ENCODE assay signal across 12 cellular contexts in the genomic region with DNA sequence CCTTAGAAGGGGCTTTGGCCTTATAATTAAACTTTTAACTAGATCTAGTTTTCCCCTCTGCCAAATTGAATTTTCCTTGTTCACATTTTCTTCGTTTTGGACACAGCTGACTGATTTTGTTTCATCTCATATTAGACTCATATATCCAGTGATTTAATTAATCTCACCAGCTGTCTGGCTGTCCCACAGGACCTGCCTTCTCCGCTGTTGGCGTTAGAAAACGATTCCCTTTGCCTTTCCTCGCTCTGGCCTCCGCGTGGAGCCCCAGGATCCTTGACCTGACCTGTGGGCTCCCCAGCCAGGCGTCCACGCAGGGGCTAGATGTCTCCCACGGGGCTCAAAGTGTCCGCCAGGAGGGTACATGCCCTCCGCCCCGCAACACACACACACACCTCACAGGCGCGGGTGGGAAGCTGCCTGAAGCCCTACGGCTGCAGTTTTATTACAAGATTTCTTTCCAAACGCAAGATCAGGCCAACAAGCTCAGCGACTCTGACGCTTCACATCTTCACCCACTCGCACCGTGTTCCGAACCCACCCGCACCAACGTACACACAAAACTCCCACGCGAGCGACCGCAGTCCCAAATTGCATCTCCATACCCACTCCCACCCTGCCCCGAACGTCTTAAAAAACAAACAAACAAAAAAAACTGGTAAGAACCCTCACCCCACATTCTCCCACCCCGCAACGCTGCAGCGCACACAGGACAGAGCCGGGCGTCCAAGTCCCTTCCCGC. TPM values are rescaled to one million over a fixed set of nuclear protein-coding genes. Genes with fewer than 3 reads are reported as not detected.
DNase-seq lines count a peak whose midpoint lies in the region; ATAC-seq, FAIRE-seq and TF ChIP-seq lines count a peak whose summit lies in the region.
"Had no signal": no experiment of that assay in that cellular context is flagged by ENCODE, and none has a peak within 500 bp of the region (broad histone marks: within the 10 kb centered on the region; RNA-seq: fewer than 3 reads in every experiment).

No MANE protein-coding gene starts in this region.

- H3K79me2 ChIP-seq in smooth muscle cell (ENCODE audit: low read depth): no peaks in the 10 kb centered on the region

- H3K27ac Mint-ChIP-seq in T-helper 17 cell: no peak overlapping the region

- H3K36me3 ChIP-seq in iPS DF 6.9 (ENCODE audit: control insufficient read depth, insufficient read depth, low read length) (no peaks in the 10 kb centered on the region; the same call in 1 of the 2 replicates), smooth muscle cell (ENCODE audit: low read depth) (no peaks in the 10 kb centered on the region)
- H3K36me3 ChIP-seq: pancreas had no signal

- H3K4me3 Mint-ChIP-seq in T-helper 17 cell: peak overlapping the region; percentile 89

- no peak for TF ChIP-seq CTCF in smooth muscle cell (IDR thresholded peaks at IDR 0.05; ENCODE audit: borderline replicate concordance, insufficient read depth, poor library complexity, severe bottlenecking)

- no CpG with 5 or more reads among the region's 36 CpGs for WGBS in iPS DF 6.9 (ENCODE audit: insufficient coverage, insufficient read length)
- WGBS in smooth muscle cell (ENCODE audit: low lambda C conversion rate): 14% methylated on average over 33 of the region's 36 CpGs

- H3K9me3 ChIP-seq in T-helper 17 cell (ENCODE audit: control insufficient read depth, low read length, poor library complexity, severe bottlenecking) (no peaks in the 10 kb centered on the region), iPS DF 6.9 (ENCODE audit: control insufficient read depth, insufficient read depth, low read length) (no peaks in the 10 kb centered on the region), smooth muscle cell (replicated peaks; ENCODE audit: low read depth) (no peaks in the 10 kb centered on the region)
- H3K9me3 ChIP-seq: pancreas had no signal

- H3F3A ChIP-seq in smooth muscle cell (ENCODE audit: low read depth): no peaks in the 10 kb centered on the region

- peaks cover 57% of the 10 kb centered on the region for H3K27me3 Mint-ChIP-seq in T-helper 17 cell

- H3K4me3 ChIP-seq in iPS DF 6.9 (ENCODE audit: low read length) (peak overlapping the region; percentile 47; the same call in 1 of the 2 replicates), smooth muscle cell (peak overlapping the region; percentile 54)

- peaks cover 9% of the 10 kb centered on the region for H3K4me1 Mint-ChIP-seq in T-helper 17 cell

- H2AFZ ChIP-seq in smooth muscle cell (ENCODE audit: low read depth): no peak overlapping the region

- ATAC-seq in T-helper 17 cell: no peak
- no peak for ATAC-seq in GM21786 (IDR thresholded peaks at IDR 0.05; ENCODE audit: unreplicated experiment)

- H4K20me1 ChIP-seq in smooth muscle cell (ENCODE audit: low read depth): peaks cover 15% of the 10 kb centered on the region

- H3K4me2 ChIP-seq in smooth muscle cell: peak overlapping the region; percentile 98

- H3K27me3 ChIP-seq in iPS DF 6.9 (ENCODE audit: control insufficient read depth, insufficient read depth, low read length) (peaks cover 8% of the 10 kb centered on the region; the same call in 1 of the 2 replicates), smooth muscle cell (ENCODE audit: low read depth) (peaks cover 71% of the 10 kb centered on the region)
- H3K27me3 ChIP-seq: pancreas had no signal

- H3K36me3 Mint-ChIP-seq in T-helper 17 cell (ENCODE audit: low read depth): peaks cover 13% of the 10 kb centered on the region

- no peak for FAIRE-seq in H54 (lab: Jason Lieb, UNC)
- FAIRE-seq: pancreas had no signal

- H3K9ac ChIP-seq in smooth muscle cell (ENCODE audit: low read depth): no peak overlapping the region

- H3K27ac ChIP-seq in iPS DF 6.9 (ENCODE audit: low read length): no peak overlapping the region
- no peak overlapping the region for H3K27ac ChIP-seq in smooth muscle cell (ENCODE audit: low read depth)
- H3K27ac ChIP-seq: HL-60, pancreas had no signal

- DNase-seq in NCI-H524 (lab: John Stamatoyannopoulos, UW) (peak; percentile 69 to 72), NCI-H524 treated with DMSO at 0.1 percent for 48 hours (lab: John Stamatoyannopoulos, UW) (no peak), T-helper 17 cell (no peak), iPS DF 6.9 (ENCODE audit: low read depth, low spot score) (no peak), smooth muscle cell (lab: John Stamatoyannopoulos, UW; ENCODE audit: unreplicated experiment) (no peak), H54 (ENCODE audit: insufficient read length, low spot score) (no peak)
- DNase-seq in stimulated activated CD4-positive, alpha-beta T cell treated with anti-CD3 and anti-CD28 coated beads, Interleukin-12 subunit alpha, Interleukin-12 subunit beta, amount 100 ng/mL, for 4 hours: no peak
- DNase-seq: RPMI8226 had no signal

- no peak for TF ChIP-seq POLR2A in H54 (IDR thresholded peaks at IDR 0.05; ENCODE audit: low read depth, low read length)

- H3K4me1 ChIP-seq in iPS DF 6.9 (ENCODE audit: control insufficient read depth, insufficient read depth, low read length): peaks cover 5% of the 10 kb centered on the region; the same call in 1 of the 2 replicates
- peaks cover 18% of the 10 kb centered on the region for H3K4me1 ChIP-seq in smooth muscle cell (ENCODE audit: low read depth)

RNA-seq across cellular contexts. Expression of a gene that starts 1.1 kb away (rescaled TPM):
- not detected for total RNA-seq in T-helper 17 cell
- not detected in 2 replicates for total RNA-seq in smooth muscle cell
- 1.3 TPM in 1 of 2 replicates, not detected in the other for polyA plus RNA-seq in smooth muscle cell
- polyA plus RNA-seq: AG04450 had no signal

RNA-seq across cellular contexts. Expression of a gene that starts 55.0 kb away (rescaled TPM):
- total RNA-seq in T-helper 17 cell (10 to 100 TPM; 54.5 to 57.9 TPM), smooth muscle cell (38.0 and 48.9 TPM in 2 replicates)
- polyA plus RNA-seq in smooth muscle cell: 64.5 and 70.6 TPM in 2 replicates

Comparison
In these comparisons a context has a peak if more than half of its experiments do, and no peak if none do; other contexts are left out.
1. DNase-seq: peak in NCI-H524 (2 of 2); none in NCI-H524 treated with DMSO at 0.1 percent for 48 hours (single experiment), T-helper 17 cell (0 of 3), iPS DF 6.9 (single experiment), smooth muscle cell (single experiment), H54 (single experiment) and stimulated activated CD4-positive, alpha-beta T cell treated with anti-CD3 and anti-CD28 coated beads, Interleukin-12 subunit alpha, Interleukin-12 subunit beta, amount 100 ng/mL, for 4 hours (single experiment).